In genomic region chr4:11719879-11720278, GRCh38 we compare ENCODE assay signal across 22 cellular contexts.
A peak's percentile ranks its signal among the peaks of the same experiment; 100 is the strongest.
DNase-seq lines count a peak whose midpoint lies in the region; ATAC-seq and TF ChIP-seq lines count a peak whose summit lies in the region.
"Had no signal": no experiment of that assay in that cellular context is flagged by ENCODE, and none has a peak within 500 bp of the region (broad histone marks: within the 10 kb centered on the region; RNA-seq: fewer than 3 reads in every experiment).

No MANE protein-coding gene starts in this region.

- POLR2A ChIA-PET in PC-9 (lab: Charles Lee; ENCODE audit: unreplicated experiment) = no interaction called here
- POLR2A ChIA-PET in T-cell (lab: Charles Lee) = no interaction called here

- H3K79me2 ChIP-seq in mammary epithelial cell (ENCODE audit: insufficient read depth, low read length) (no peaks in the 10 kb centered on the region), PC-9 (ENCODE audit: low read depth) (no peaks in the 10 kb centered on the region)

- H3K4me1 ChIP-seq in mammary epithelial cell (ENCODE audit: insufficient read depth, low read length) = peaks cover 7% of the 10 kb centered on the region
- H3K4me1 ChIP-seq in breast epithelium = peaks cover 0 to 4% of the 10 kb centered on the region in 2 donors
- peaks cover 5% of the 10 kb centered on the region for H3K4me1 ChIP-seq in PC-9 (replicated peaks; ENCODE audit: insufficient read depth)
- no peaks in the 10 kb centered on the region for H3K4me1 ChIP-seq in upper lobe of right lung
- H3K4me1 ChIP-seq: sigmoid colon, suprapubic skin, uterus had no signal

- H2AFZ ChIP-seq in mammary epithelial cell (ENCODE audit: low read depth, low read length) (peak overlapping the region; percentile 69), PC-9 (no peak overlapping the region)

- in situ Hi-C loops in mammary epithelial cell (cut with MboI; ENCODE audit: low sequenced_read_pairs in 2 of 2) = loop anchor here (25.0 kb wide), 1 partner anchor 283 kb away; the partner anchor contains the start of gene HS3ST1 (in 2 of the 2)

- H3K4me1 Mint-ChIP-seq in activated T-helper 2 cell treated with anti-CD3 and anti-CD28 coated beads, Interferon-gamma antibody, Interleukin-2, Interleukin-4, amounts not matched to agents 10 μg/mL and 5 μg/mL and 100 μg/mL, durations not matched to agents 14 hours and 24 hours and 36 hours (ENCODE audit: low read depth) = no peaks in the 10 kb centered on the region
- no peaks in the 10 kb centered on the region for H3K4me1 Mint-ChIP-seq in T-cell
- H3K4me1 Mint-ChIP-seq: stimulated activated naive B cell treated with anti-CD40 and anti-IgM and Interleukin-4, amounts not matched to agents 10 μg/mL and 1 μg/mL and 100 μg/mL, for 72 hours had no signal

- WGBS in mammary epithelial cell (ENCODE audit: low coverage, missing lambda C conversion rate) = 100% methylated on average over 4 of the region's 4 CpGs

- H3K27me3 Mint-ChIP-seq in activated T-helper 2 cell treated with anti-CD3 and anti-CD28 coated beads, Interferon-gamma antibody, Interleukin-2, Interleukin-4, amounts not matched to agents 10 μg/mL and 5 μg/mL and 100 μg/mL, durations not matched to agents 14 hours and 24 hours and 36 hours (ENCODE audit: low read depth) = no peaks in the 10 kb centered on the region
- peaks cover 4 to 10% of the 10 kb centered on the region in 2 donors for H3K27me3 Mint-ChIP-seq in T-cell

- H3K27me3 ChIP-seq in mammary epithelial cell (ENCODE audit: insufficient read depth, low read length) = no peaks in the 10 kb centered on the region
- no peaks in the 10 kb centered on the region for H3K27me3 ChIP-seq in breast epithelium
- H3K27me3 ChIP-seq in PC-9 (ENCODE audit: insufficient read depth, low read depth) = no peaks in the 10 kb centered on the region
- no peaks in the 10 kb centered on the region for H3K27me3 ChIP-seq in upper lobe of right lung
- H3K27me3 ChIP-seq: sigmoid colon, suprapubic skin, uterus had no signal

- H3K27ac ChIP-seq in mammary epithelial cell (ENCODE audit: insufficient read depth, low read depth, low read length) (peak overlapping the region; percentile 6), breast epithelium (no peak overlapping the region), PC-9 (peak overlapping the region; percentile 41; the same call in 1 of the 2 replicates), upper lobe of right lung (no peak overlapping the region)
- H3K27ac ChIP-seq: sigmoid colon, SK-N-MC, suprapubic skin, uterus had no signal

- dilution Hi-C loops in mammary epithelial cell (cut with HindIII; ENCODE audit: low sequenced_read_pairs) = no loop called here

- TF ChIP-seq CTCF in mammary epithelial cell (conservative IDR thresholded peaks at IDR 0.05 in 1 of 2, IDR thresholded peaks at IDR 0.05 in 1 of 2; ENCODE audit: extremely low read depth in 1 of 2, insufficient read depth in 1 of 2, low read depth in 1 of 2, low read length in 2 of 2) (no peak), breast epithelium (IDR thresholded peaks at IDR 0.05) (no peak), PC-9 (conservative IDR thresholded peaks at IDR 0.05) (no peak), upper lobe of right lung (IDR thresholded peaks at IDR 0.05) (no peak)

- H3K27ac Mint-ChIP-seq in activated T-helper 2 cell treated with anti-CD3 and anti-CD28 coated beads, Interferon-gamma antibody, Interleukin-2, Interleukin-4, amounts not matched to agents 10 μg/mL and 5 μg/mL and 100 μg/mL, durations not matched to agents 14 hours and 24 hours and 36 hours = no peak overlapping the region
- H3K27ac Mint-ChIP-seq in T-cell = no peak overlapping the region
- H3K27ac Mint-ChIP-seq: activated CD4-positive, alpha-beta memory T cell treated with anti-CD3 and anti-CD28 coated beads for 36 hours; activated naive CD4-positive, alpha-beta T cell treated with anti-CD3 and anti-CD28 coated beads, Interleukin-2, amount 50 U/mL, for 72 hours; CD4-positive, alpha-beta T cell; stimulated activated naive B cell treated with anti-CD40 and anti-IgM and Interleukin-4, amounts not matched to agents 10 μg/mL and 1 μg/mL and 100 μg/mL, for 72 hours; T-helper 1 cell treated with Interleukin-12 subunit alpha and Interleukin-12 subunit beta and Interleukin-4 antibody, amounts not matched to agents 30 μg/mL and 1 μg/mL, for 36 hours had no signal

- CTCF ChIA-PET in mammary epithelial cell (lab: Charles Lee; ENCODE audit: low non-redundant PET) (interaction anchor here (0.5 kb wide), 1 partner anchor 46 kb away, joined by 4 read pairs; no protein-coding TSS in a partner anchor), PC-9 (lab: Charles Lee) (interaction anchor here (0.8 to 1.0 kb wide), 2 partner anchors 17 to 85 kb away, joined by 3 to 5 read pairs; no protein-coding TSS in a partner anchor), T-cell (lab: Charles Lee) (no interaction called here)

- ATAC-seq in upper lobe of right lung (peak; percentile 35), HG02588 (IDR thresholded peaks at IDR 0.05; ENCODE audit: unreplicated experiment) (no peak), T-cell (replicated peaks in 1 of 4) (no peak)
- ATAC-seq: activated naive CD4-positive, alpha-beta T cell treated with anti-CD3 and anti-CD28 coated beads, Interleukin-2, amount 50 U/mL, for 72 hours; HepG2 had no signal

- DNase-seq in mammary epithelial cell (no peak), breast epithelium (ENCODE audit: low spot score in 2 of 2) (no peak), PC-9 (no peak), kidney tubule cell (ENCODE audit: low spot score) (peak; percentile 31), upper lobe of right lung (peak; percentile 58), T-cell (no peak)
- DNase-seq in activated T-helper 2 cell treated with anti-CD3 and anti-CD28 coated beads, Interferon-gamma antibody, Interleukin-2, Interleukin-4, amounts not matched to agents 10 μg/mL and 5 μg/mL and 100 μg/mL, durations not matched to agents 14 hours and 24 hours and 36 hours (ENCODE audit: low spot score) = no peak
- DNase-seq: activated CD4-positive, alpha-beta memory T cell treated with anti-CD3 and anti-CD28 coated beads for 36 hours; activated CD4-positive, CD25-positive, alpha-beta regulatory T cell treated with anti-CD3 and anti-CD28 coated beads, Interleukin-2, amount 50 U/mL, for 72 hours; activated CD8-positive, alpha-beta memory T cell treated with anti-CD3 and anti-CD28 coated beads, Interleukin-2, amount 50 U/mL, for 4 hours; CD4-positive, alpha-beta T cell; NK-92 treated with Interleukin-12 subunit alpha and Interleukin-12 subunit beta, amount 100 ng/mL, for 24 hours; posterior cingulate gyrus; sigmoid colon; stimulated activated naive B cell treated with anti-CD40 and anti-IgM and Interleukin-4, amounts not matched to agents 10 μg/mL and 1 μg/mL and 100 μg/mL, for 72 hours; uterus had no signal

- no peak overlapping the region for H3K4me3 Mint-ChIP-seq in activated T-helper 2 cell treated with anti-CD3 and anti-CD28 coated beads, Interferon-gamma antibody, Interleukin-2, Interleukin-4, amounts not matched to agents 10 μg/mL and 5 μg/mL and 100 μg/mL, durations not matched to agents 14 hours and 24 hours and 36 hours (ENCODE audit: low read depth)
- no peak overlapping the region for H3K4me3 Mint-ChIP-seq in T-cell
- H3K4me3 Mint-ChIP-seq: activated CD4-positive, alpha-beta memory T cell treated with anti-CD3 and anti-CD28 coated beads for 36 hours; CD4-positive, alpha-beta T cell; stimulated activated naive B cell treated with anti-CD40 and anti-IgM and Interleukin-4, amounts not matched to agents 10 μg/mL and 1 μg/mL and 100 μg/mL, for 72 hours; T-helper 1 cell treated with Interleukin-12 subunit alpha and Interleukin-12 subunit beta and Interleukin-4 antibody, amounts not matched to agents 30 μg/mL and 1 μg/mL, for 36 hours had no signal

- no peak for TF ChIP-seq POLR2A in breast epithelium (IDR thresholded peaks at IDR 0.05)

- H3K9ac ChIP-seq in mammary epithelial cell (ENCODE audit: insufficient read depth, low read length) = no peak overlapping the region

- no peaks in the 10 kb centered on the region for H3K36me3 ChIP-seq in mammary epithelial cell (ENCODE audit: insufficient read depth, low read length)
- H3K36me3 ChIP-seq in breast epithelium = no peaks in the 10 kb centered on the region
- H3K36me3 ChIP-seq in PC-9 (ENCODE audit: low read depth) = no peaks in the 10 kb centered on the region
- H3K36me3 ChIP-seq in upper lobe of right lung = no peaks in the 10 kb centered on the region
- H3K36me3 ChIP-seq: sigmoid colon, suprapubic skin, uterus had no signal

- H3K4me3 ChIP-seq in mammary epithelial cell (replicated peaks in 1 of 3; ENCODE audit: insufficient read depth in 1 of 3, low read depth in 2 of 3, low read length in 3 of 3) (no peak overlapping the region), breast epithelium (no peak overlapping the region), PC-9 (no peak overlapping the region), upper lobe of right lung (no peak overlapping the region)
- H3K4me3 ChIP-seq: sigmoid colon, SK-N-MC, suprapubic skin, uterus had no signal

- no peaks in the 10 kb centered on the region for H3K9me3 Mint-ChIP-seq in activated T-helper 2 cell treated with anti-CD3 and anti-CD28 coated beads, Interferon-gamma antibody, Interleukin-2, Interleukin-4, amounts not matched to agents 10 μg/mL and 5 μg/mL and 100 μg/mL, durations not matched to agents 14 hours and 24 hours and 36 hours
- no peaks in the 10 kb centered on the region for H3K9me3 Mint-ChIP-seq in T-cell
- H3K9me3 Mint-ChIP-seq: activated CD4-positive, alpha-beta memory T cell treated with anti-CD3 and anti-CD28 coated beads for 36 hours; activated naive CD4-positive, alpha-beta T cell treated with anti-CD3 and anti-CD28 coated beads, Interleukin-2, amount 50 U/mL, for 72 hours; CD4-positive, alpha-beta T cell; T-helper 1 cell treated with Interleukin-12 subunit alpha and Interleukin-12 subunit beta and Interleukin-4 antibody, amounts not matched to agents 30 μg/mL and 1 μg/mL, for 36 hours had no signal

- H3K4me2 ChIP-seq in mammary epithelial cell (ENCODE audit: insufficient read depth, low read depth, low read length) (no peak overlapping the region), PC-9 (no peak overlapping the region)

- BruUV-seq in mammary epithelial cell (replicated peaks; lab: Mats Ljungman, UMichigan) (no TSS peak), PC-9 (replicated peaks; lab: Mats Ljungman, UMichigan) (no TSS peak)

- H3K36me3 Mint-ChIP-seq in activated T-helper 2 cell treated with anti-CD3 and anti-CD28 coated beads, Interferon-gamma antibody, Interleukin-2, Interleukin-4, amounts not matched to agents 10 μg/mL and 5 μg/mL and 100 μg/mL, durations not matched to agents 14 hours and 24 hours and 36 hours (ENCODE audit: low read depth) = no peaks in the 10 kb centered on the region
- no peaks in the 10 kb centered on the region for H3K36me3 Mint-ChIP-seq in T-cell
- H3K36me3 Mint-ChIP-seq: activated CD4-positive, alpha-beta memory T cell treated with anti-CD3 and anti-CD28 coated beads for 36 hours; activated naive CD4-positive, alpha-beta T cell treated with anti-CD3 and anti-CD28 coated beads, Interleukin-2, amount 50 U/mL, for 72 hours had no signal

- H3K9me3 ChIP-seq in mammary epithelial cell (replicated peaks; ENCODE audit: insufficient read depth, low read length) (no peaks in the 10 kb centered on the region), breast epithelium (no peaks in the 10 kb centered on the region), PC-9 (ENCODE audit: insufficient read depth, low read depth) (peaks cover 16% of the 10 kb centered on the region; the same call in 1 of the 2 replicates), upper lobe of right lung (no peaks in the 10 kb centered on the region)
- H3K9me3 ChIP-seq: sigmoid colon, suprapubic skin, uterus had no signal

- 0 out of 2 replicates have a peak, but pooled peaks cover 4% of the 10 kb centered on the region for H3F3A ChIP-seq in PC-9 (ENCODE audit: insufficient read depth, low read depth)

- intact Hi-C loops in mammary epithelial cell (cut with micrococcal nuclease) = loop anchor here (1.0 to 2.0 kb wide), 6 partner anchors 21 to 1137 kb away; no protein-coding TSS in a partner anchor
- intact Hi-C loops in breast epithelium (cut with DNase I; ENCODE audit: low total_unique reads) = no loop called here
- intact Hi-C loops in PC-9 (cut with micrococcal nuclease; ENCODE audit: unreplicated experiment) = loop anchor here (1.0 to 5.0 kb wide), 6 partner anchors 22 to 1138 kb away; no protein-coding TSS in a partner anchor
- intact Hi-C loops in upper lobe of right lung (cut with DNase I) = no loop called here
- intact Hi-C loops in activated T-helper 2 cell treated with anti-CD3 and anti-CD28 coated beads, Interferon-gamma antibody, Interleukin-2, Interleukin-4, amounts not matched to agents 10 μg/mL and 5 μg/mL and 100 μg/mL, durations not matched to agents 14 hours and 24 hours and 36 hours (cut with micrococcal nuclease) = loop anchor here (5.0 kb wide), 1 partner anchor 1138 kb away; no protein-coding TSS in a partner anchor

- H3K9me2 ChIP-seq in PC-9 (ENCODE audit: insufficient read depth) = no peaks in the 10 kb centered on the region

- H4K20me1 ChIP-seq in mammary epithelial cell (ENCODE audit: insufficient read depth, low read length) (no peaks in the 10 kb centered on the region), PC-9 (ENCODE audit: insufficient read depth) (no peaks in the 10 kb centered on the region)

Comparison
In these comparisons a context has a peak if more than half of its experiments do, and no peak if none do; other contexts are left out.
1. H3K27ac ChIP-seq: peak in mammary epithelial cell (single experiment) and PC-9 (single experiment); none in breast epithelium (0 of 2) and upper lobe of right lung (single experiment).
2. intact Hi-C loops: an anchor here in mammary epithelial cell (1.0 to 2.0 kb wide), PC-9 (1.0 to 5.0 kb wide) and activated T-helper 2 cell treated with anti-CD3 and anti-CD28 coated beads, Interferon-gamma antibody, Interleukin-2, Interleukin-4, amounts not matched to agents 10 μg/mL and 5 μg/mL and 100 μg/mL, durations not matched to agents 14 hours and 24 hours and 36 hours (5.0 kb wide); none called in breast epithelium and upper lobe of right lung.
3. DNase-seq: peak in kidney tubule cell (single experiment) and upper lobe of right lung (single experiment); none in mammary epithelial cell (single experiment), breast epithelium (0 of 2), PC-9 (0 of 2), activated T-helper 2 cell treated with anti-CD3 and anti-CD28 coated beads, Interferon-gamma antibody, Interleukin-2, Interleukin-4, amounts not matched to agents 10 μg/mL and 5 μg/mL and 100 μg/mL, durations not matched to agents 14 hours and 24 hours and 36 hours (single experiment) and T-cell (0 of 34).
4. CTCF ChIA-PET loops: an anchor here in mammary epithelial cell (0.5 kb wide) and PC-9 (0.8 to 1.0 kb wide); none called in T-cell.